In genomic region chr2:237731663-237732062, GRCh38 we compare ENCODE assay signal across 1 cellular context.
TF ChIP-seq lines count a peak whose summit lies in the region.

No MANE protein-coding gene starts in this region.

TF ChIP-seq in GM12878, 131 proteins besides CTCF, POLR2A, EP300 and RAD21 (continued from another document):
- TF ChIP-seq, protein P1, sequence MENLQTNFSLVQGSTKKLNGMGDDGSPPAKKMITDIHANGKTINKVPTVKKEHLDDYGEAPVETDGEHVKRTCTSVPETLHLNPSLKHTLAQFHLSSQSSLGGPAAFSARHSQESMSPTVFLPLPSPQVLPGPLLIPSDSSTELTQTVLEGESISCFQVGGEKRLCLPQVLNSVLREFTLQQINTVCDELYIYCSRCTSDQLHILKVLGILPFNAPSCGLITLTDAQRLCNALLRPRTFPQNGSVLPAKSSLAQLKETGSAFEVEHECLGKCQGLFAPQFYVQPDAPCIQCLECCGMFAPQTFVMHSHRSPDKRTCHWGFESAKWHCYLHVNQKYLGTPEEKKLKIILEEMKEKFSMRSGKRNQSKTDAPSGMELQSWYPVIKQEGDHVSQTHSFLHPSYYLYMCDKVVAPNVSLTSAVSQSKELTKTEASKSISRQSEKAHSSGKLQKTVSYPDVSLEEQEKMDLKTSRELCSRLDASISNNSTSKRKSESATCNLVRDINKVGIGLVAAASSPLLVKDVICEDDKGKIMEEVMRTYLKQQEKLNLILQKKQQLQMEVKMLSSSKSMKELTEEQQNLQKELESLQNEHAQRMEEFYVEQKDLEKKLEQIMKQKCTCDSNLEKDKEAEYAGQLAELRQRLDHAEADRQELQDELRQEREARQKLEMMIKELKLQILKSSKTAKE (IDR thresholded peaks at IDR 0.05; ENCODE audit: low read depth, poor library complexity, severe bottlenecking), result no peak
- TF ChIP-seq HDGF (IDR thresholded peaks at IDR 0.05), result no peak
